ENCODE assay signal across 16 cellular contexts in the genomic region with DNA sequence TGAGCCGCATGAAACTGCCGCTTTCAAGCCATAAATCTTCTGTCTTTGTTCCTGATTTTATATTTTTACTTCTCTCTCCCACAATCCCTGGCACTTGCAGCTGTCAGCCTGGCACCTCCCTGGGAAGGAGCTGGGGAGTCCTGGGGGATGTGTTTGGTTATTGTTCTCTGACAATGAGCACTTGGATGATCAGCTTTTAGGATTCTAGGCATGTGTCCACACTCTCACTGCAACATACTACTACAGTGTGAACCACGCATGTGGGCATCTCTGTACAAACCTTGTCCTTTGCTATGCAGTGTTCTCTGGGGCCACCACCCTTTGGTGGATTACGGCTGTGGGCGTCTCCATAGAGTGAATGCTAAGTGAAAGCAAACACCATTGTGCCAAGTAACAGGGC.
DNase-seq lines count a peak whose midpoint lies in the region; ATAC-seq and TF ChIP-seq lines count a peak whose summit lies in the region.
"Had no signal": no experiment of that assay in that cellular context is flagged by ENCODE, and none has a peak within 500 bp of the region (broad histone marks: within the 10 kb centered on the region; RNA-seq: fewer than 3 reads in every experiment).

No MANE protein-coding gene starts in this region.

- no peaks in the 10 kb centered on the region for H3K9me2 ChIP-seq in SK-N-SH

- H4K91ac ChIP-seq in neuronal stem cell (ENCODE audit: low read depth, low read length, poor library complexity): no peak overlapping the region

- H3K14ac ChIP-seq in neuronal stem cell (ENCODE audit: low read length): no peak overlapping the region

- H3K4ac ChIP-seq in neuronal stem cell (ENCODE audit: low read length): no peak overlapping the region

- H3K9me3 ChIP-seq in SK-N-SH (no peaks in the 10 kb centered on the region), neuronal stem cell (replicated peaks in 1 of 2; ENCODE audit: control insufficient read depth in 2 of 2, insufficient read depth in 1 of 2, low read depth in 1 of 2, low read length in 2 of 2) (no peaks in the 10 kb centered on the region), smooth muscle cell (replicated peaks; ENCODE audit: low read depth) (no peaks in the 10 kb centered on the region)

- no peaks in the 10 kb centered on the region for H3K79me1 ChIP-seq in neuronal stem cell (ENCODE audit: low read depth, low read length)

- H4K20me1 ChIP-seq in SK-N-SH (ENCODE audit: insufficient read depth) (no peaks in the 10 kb centered on the region), smooth muscle cell (ENCODE audit: low read depth) (no peaks in the 10 kb centered on the region)

- WGBS in SK-N-SH (ENCODE audit: low lambda C conversion rate): 20% methylated on average over 5 of the region's 5 CpGs
- no CpG with 5 or more reads among the region's 5 CpGs for WGBS in neuronal stem cell (ENCODE audit: extremely low coverage in 2 of 2, insufficient read length in 2 of 2, insufficient replicate concordance in 1 of 2), 2 donors
- WGBS in smooth muscle cell (ENCODE audit: low lambda C conversion rate): 93% methylated on average over 5 of the region's 5 CpGs

- H3K79me2 ChIP-seq in SK-N-SH (ENCODE audit: insufficient read depth) (no peaks in the 10 kb centered on the region), smooth muscle cell (ENCODE audit: low read depth) (no peaks in the 10 kb centered on the region)

- no peaks in the 10 kb centered on the region for H3K36me3 ChIP-seq in SK-N-SH (replicated peaks in 1 of 2; ENCODE audit: control insufficient read depth in 1 of 2, insufficient read depth in 2 of 2, low read length in 1 of 2)
- H3K36me3 ChIP-seq in neuronal stem cell (replicated peaks in 1 of 2; ENCODE audit: control insufficient read depth in 2 of 2, insufficient read depth in 2 of 2, low read length in 2 of 2): no peaks in the 10 kb centered on the region
- H3K36me3 ChIP-seq in smooth muscle cell (ENCODE audit: low read depth): no peaks in the 10 kb centered on the region

- no peaks in the 10 kb centered on the region for H3K4me1 ChIP-seq in SK-N-SH (ENCODE audit: control insufficient read depth in 1 of 2, insufficient read depth in 2 of 2, low read depth in 1 of 2, low read length in 1 of 2)
- peaks cover 0 to 6% of the 10 kb centered on the region in 2 donors for H3K4me1 ChIP-seq in neuronal stem cell (ENCODE audit: control insufficient read depth in 2 of 2, insufficient read depth in 1 of 2, low read depth in 1 of 2, low read length in 2 of 2)
- no peaks in the 10 kb centered on the region for H3K4me1 ChIP-seq in smooth muscle cell (ENCODE audit: low read depth)

- POLR2A ChIA-PET in SK-N-SH (lab: Yijun Ruan, JAX): no interaction called here

- TF ChIP-seq EP300 in SK-N-SH (IDR thresholded peaks at IDR 0.05; ENCODE audit: borderline replicate concordance in 1 of 2, low read depth in 1 of 2, low read length in 1 of 2): no peak

- H3K23ac ChIP-seq in neuronal stem cell (ENCODE audit: low read depth, low read length, poor library complexity): no peak overlapping the region

- H3K27me3 ChIP-seq in SK-N-SH (ENCODE audit: insufficient read depth) (peaks cover 59% of the 10 kb centered on the region), neuronal stem cell (ENCODE audit: control insufficient read depth in 3 of 3, insufficient read depth in 3 of 3, low read depth in 1 of 3, low read length in 3 of 3) (no peaks in the 10 kb centered on the region), smooth muscle cell (ENCODE audit: low read depth) (peaks cover 13% of the 10 kb centered on the region)

- DNase-seq in SK-N-SH: no peak
- peak; percentile 92 for DNase-seq in globus pallidus (ENCODE audit: low spot score)
- no peak for DNase-seq in neuronal stem cell (ENCODE audit: low spot score)
- DNase-seq in NCI-H446 treated with DMSO at 0.1 percent for 48 hours (lab: John Stamatoyannopoulos, UW): no peak
- no peak for DNase-seq in smooth muscle cell (lab: John Stamatoyannopoulos, UW; ENCODE audit: unreplicated experiment)
- DNase-seq in kidney tubule cell (ENCODE audit: low spot score): no peak
- DNase-seq: DMS 273 treated with DMSO at 0.1 percent for 48 hours, HFFc6, NCI-H1048, NCI-H2081 treated with DMSO at 0.1 percent for 48 hours, NCI-H345, NCI-H526 treated with DMSO at 0.1 percent for 48 hours, PC-9 had no signal

- CTCF ChIA-PET in SK-N-SH (lab: Yijun Ruan, JAX): interaction anchor here (1.1 to 8.7 kb wide), 6 partner anchors 13 to 614 kb away, joined by 3 to 156 read pairs (median 8); no protein-coding TSS in a partner anchor

- H4K8ac ChIP-seq in neuronal stem cell (ENCODE audit: low read depth, low read length): no peak overlapping the region

- no peak overlapping the region for H3K9ac ChIP-seq in SK-N-SH
- H3K9ac ChIP-seq in neuronal stem cell (ENCODE audit: low read depth, low read length, poor library complexity): no peak overlapping the region
- H3K9ac ChIP-seq in smooth muscle cell (ENCODE audit: low read depth): no peak overlapping the region

- no peak for TF ChIP-seq CTCF in SK-N-SH (IDR thresholded peaks at IDR 0.05)
- no peak for TF ChIP-seq CTCF in smooth muscle cell (IDR thresholded peaks at IDR 0.05; ENCODE audit: borderline replicate concordance, insufficient read depth, poor library complexity, severe bottlenecking)

- H2BK15ac ChIP-seq in neuronal stem cell (ENCODE audit: low read length): no peak overlapping the region

- H3K27ac ChIP-seq in SK-N-SH (ENCODE audit: low read depth in 2 of 2, low read length in 1 of 2): no peak overlapping the region
- H3K27ac ChIP-seq in neuronal stem cell (replicated peaks; ENCODE audit: low read length): no peak overlapping the region
- no peak overlapping the region for H3K27ac ChIP-seq in smooth muscle cell (ENCODE audit: low read depth)
- H3K27ac ChIP-seq: C4-2B, PC-9 had no signal

- H3K4me3 ChIP-seq in SK-N-SH (ENCODE audit: low read depth in 2 of 2, low read length in 1 of 2) (no peak overlapping the region), neuronal stem cell (ENCODE audit: low read length in 2 of 2) (no peak overlapping the region), smooth muscle cell (no peak overlapping the region)
- H3K4me3 ChIP-seq: PC-9 had no signal

- no peak overlapping the region for H2BK12ac ChIP-seq in neuronal stem cell (ENCODE audit: low read length)

- no peak for ATAC-seq in SK-N-SH treated with all-trans-retinoic acid at 6 μM for 48 hours
- no peak for ATAC-seq in HG03135 (IDR thresholded peaks at IDR 0.05; ENCODE audit: unreplicated experiment)

- no peak overlapping the region for H3K18ac ChIP-seq in neuronal stem cell (ENCODE audit: low read length)

- no peak overlapping the region for H2AFZ ChIP-seq in SK-N-SH (ENCODE audit: low read depth)
- H2AFZ ChIP-seq in neuronal stem cell (ENCODE audit: low read length): peak overlapping the region; percentile 37
- H2AFZ ChIP-seq in smooth muscle cell (ENCODE audit: low read depth): no peak overlapping the region
- H2AFZ ChIP-seq: PC-9 had no signal

- H3F3A ChIP-seq in SK-N-SH (replicated peaks; ENCODE audit: insufficient read depth) (no peaks in the 10 kb centered on the region), smooth muscle cell (ENCODE audit: low read depth) (no peaks in the 10 kb centered on the region)

- H3K4me2 ChIP-seq in SK-N-SH: 0 out of 2 replicates have a peak overlapping the region, but pooled peaks have one; percentile 20
- no peak overlapping the region for H3K4me2 ChIP-seq in neuronal stem cell (ENCODE audit: insufficient read depth, low read length, poor library complexity, severe bottlenecking)
- no peak overlapping the region for H3K4me2 ChIP-seq in smooth muscle cell
- H3K4me2 ChIP-seq: PC-9 had no signal

- no peak overlapping the region for H2AK5ac ChIP-seq in neuronal stem cell (ENCODE audit: low read depth, low read length)

- TF ChIP-seq RAD21 in SK-N-SH (IDR thresholded peaks at IDR 0.05; ENCODE audit: low read length): no peak

- no peak overlapping the region for H2BK5ac ChIP-seq in neuronal stem cell (ENCODE audit: low read length)

- H2BK120ac ChIP-seq in neuronal stem cell (ENCODE audit: low read depth, low read length): no peak overlapping the region

TF ChIP-seq in SK-N-SH, 30 proteins besides CTCF, POLR2A, EP300 and RAD21:
- TF ChIP-seq POLR2AphosphoS5 (IDR thresholded peaks at IDR 0.05; ENCODE audit: low read depth, low read length): no peak
- no peak for TF ChIP-seq TAF1 (IDR thresholded peaks at IDR 0.05; ENCODE audit: borderline replicate concordance, low read depth, low read length)
- no peak for TF ChIP-seq FOXJ3 (CRISPR knock-in tag; IDR thresholded peaks at IDR 0.05)
- TF ChIP-seq YY1 (IDR thresholded peaks at IDR 0.05; ENCODE audit: low read depth): no peak
- no peak for TF ChIP-seq EZH2phosphoT487 (IDR thresholded peaks at IDR 0.05; ENCODE audit: borderline replicate concordance, low read depth)

TF ChIP-seq in SK-N-SH treated with all-trans-retinoic acid at 6 μM for 48 hours, 23 proteins besides CTCF, POLR2A, EP300 and RAD21 (continues in another document):
- TF ChIP-seq RARB (CRISPR knock-in tag; IDR thresholded peaks at IDR 0.05): no peak
- TF ChIP-seq, protein P1, sequence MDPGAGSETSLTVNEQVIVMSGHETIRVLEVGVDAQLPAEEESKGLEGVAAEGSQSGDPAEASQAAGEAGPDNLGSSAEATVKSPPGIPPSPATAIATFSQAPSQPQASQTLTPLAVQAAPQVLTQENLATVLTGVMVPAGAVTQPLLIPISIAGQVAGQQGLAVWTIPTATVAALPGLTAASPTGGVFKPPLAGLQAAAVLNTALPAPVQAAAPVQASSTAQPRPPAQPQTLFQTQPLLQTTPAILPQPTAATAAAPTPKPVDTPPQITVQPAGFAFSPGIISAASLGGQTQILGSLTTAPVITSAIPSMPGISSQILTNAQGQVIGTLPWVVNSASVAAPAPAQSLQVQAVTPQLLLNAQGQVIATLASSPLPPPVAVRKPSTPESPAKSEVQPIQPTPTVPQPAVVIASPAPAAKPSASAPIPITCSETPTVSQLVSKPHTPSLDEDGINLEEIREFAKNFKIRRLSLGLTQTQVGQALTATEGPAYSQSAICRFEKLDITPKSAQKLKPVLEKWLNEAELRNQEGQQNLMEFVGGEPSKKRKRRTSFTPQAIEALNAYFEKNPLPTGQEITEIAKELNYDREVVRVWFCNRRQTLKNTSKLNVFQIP (CRISPR knock-in tag; IDR thresholded peaks at IDR 0.05; ENCODE audit: borderline replicate concordance, low read depth): no peak
- no peak for TF ChIP-seq ZNF565 (CRISPR knock-in tag; conservative IDR thresholded peaks at IDR 0.05; ENCODE audit: low read depth)
- TF ChIP-seq ZFP30 (CRISPR knock-in tag; IDR thresholded peaks at IDR 0.05): no peak
- no peak for TF ChIP-seq ZFP3 (CRISPR knock-in tag; IDR thresholded peaks at IDR 0.05)
- no peak for TF ChIP-seq ZNF70 (CRISPR knock-in tag; IDR thresholded peaks at IDR 0.05)
- no peak for TF ChIP-seq OSR1 (CRISPR knock-in tag; IDR thresholded peaks at IDR 0.05)
